Comparison of ENCODE assay signal across 29 cellular contexts in the genomic region with DNA sequence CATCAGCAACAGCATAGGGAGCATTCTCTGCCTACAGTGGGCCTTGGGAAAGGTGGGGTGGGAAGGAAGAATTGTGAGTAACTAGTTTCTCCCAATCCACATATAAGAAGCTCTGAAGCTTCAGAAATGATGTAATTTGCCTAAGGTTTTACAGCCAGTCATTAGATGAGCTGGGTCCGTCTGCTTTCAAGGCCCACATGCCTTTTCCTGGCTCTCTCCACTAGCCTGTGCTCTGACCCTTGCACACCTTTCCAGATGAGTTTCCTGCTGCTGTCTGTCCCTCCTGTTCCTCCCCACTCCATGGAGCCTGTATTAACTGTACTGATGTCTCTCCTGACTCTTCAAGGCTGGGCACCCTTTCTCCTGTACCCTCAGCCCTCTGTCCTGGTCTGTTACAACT. TPM values are rescaled to one million over a fixed set of nuclear protein-coding genes. Genes with fewer than 3 reads are reported as not detected.
"Had no signal": no experiment of that assay in that cellular context is flagged by ENCODE, and none has a peak within 500 bp of the region (broad histone marks: within the 10 kb centered on the region; RNA-seq: fewer than 3 reads in every experiment).

No MANE protein-coding gene starts in this region.

- ATAC-seq: activated CD4-positive, CD25-positive, alpha-beta regulatory T cell treated with anti-CD3 and anti-CD28 coated beads, Interleukin-2, amount 50 U/mL, for 24 hours; left lobe of liver; natural killer cell; right lobe of liver; stimulated activated naive CD8-positive, alpha-beta T cell treated with anti-CD3 and anti-CD28 coated beads, Interleukin-15, Interleukin-2, amounts not matched to agents 100 U/mL and 50 U/mL, for 24 hours; T-helper 17 cell had no signal

- H3K36me3 ChIP-seq: neural progenitor cell, right lobe of liver had no signal

- H3K4me3 Mint-ChIP-seq: activated naive CD4-positive, alpha-beta T cell treated with anti-CD3 and anti-CD28 coated beads for 36 hours; activated naive CD8-positive, alpha-beta T cell treated with anti-CD3 and anti-CD28 coated beads, Interleukin-2, amount 10 ng/mL, durations not matched to agents 7 days and 5 days; activated T-helper 1 cell treated with anti-CD3 and anti-CD28 coated beads, Interleukin-12 subunit alpha, Interleukin-12 subunit beta, Interleukin-2, Interleukin-4 antibody, amounts not matched to agents 30 ng/mL and 10 ng/mL and 1 ng/mL, durations not matched to agents 14 hours and 24 hours and 36 hours; brain; dendritic cell treated with granulocyte-macrophage colony-stimulating factor and Interleukin-4, amounts not matched to agents 40 ng/mL and 50 ng/mL, for 4 days; natural killer cell; neural progenitor cell; T-helper 17 cell; type B pancreatic cell had no signal

- H3K27ac Mint-ChIP-seq: activated naive CD4-positive, alpha-beta T cell treated with anti-CD3 and anti-CD28 coated beads for 36 hours; activated naive CD8-positive, alpha-beta T cell treated with anti-CD3 and anti-CD28 coated beads, Interleukin-2, amount 10 ng/mL, durations not matched to agents 7 days and 5 days; activated T-helper 1 cell treated with anti-CD3 and anti-CD28 coated beads, Interleukin-12 subunit alpha, Interleukin-12 subunit beta, Interleukin-2, Interleukin-4 antibody, amounts not matched to agents 30 ng/mL and 10 ng/mL and 1 ng/mL, durations not matched to agents 14 hours and 24 hours and 36 hours; brain; dendritic cell treated with granulocyte-macrophage colony-stimulating factor and Interleukin-4, amounts not matched to agents 40 ng/mL and 50 ng/mL, for 4 days; natural killer cell; neural progenitor cell; T-helper 17 cell; type B pancreatic cell had no signal

- H3K4me1 Mint-ChIP-seq: brain had no signal

- H3K36me3 Mint-ChIP-seq: natural killer cell had no signal

- DNase-seq: activated CD4-positive, alpha-beta T cell treated with anti-CD3 and anti-CD28 coated beads for 48 hours; activated CD4-positive, alpha-beta T cell treated with anti-CD3 and anti-CD28 coated beads, Interleukin-2, amount 50 U/mL, for 48 hours; activated CD8-positive, alpha-beta memory T cell treated with anti-CD3 and anti-CD28 coated beads for 24 hours; activated effector memory CD4-positive, alpha-beta T cell treated with anti-CD3 and anti-CD28 coated beads, Interleukin-2, amount 50 U/mL, for 16 hours; activated naive CD4-positive, alpha-beta T cell treated with anti-CD3 and anti-CD28 coated beads for 36 hours; activated naive CD8-positive, alpha-beta T cell treated with anti-CD3 and anti-CD28 coated beads, Interleukin-2, amount 10 ng/mL, durations not matched to agents 7 days and 5 days; effector memory CD4-positive, alpha-beta T cell; foreskin fibroblast; kidney glomerular epithelial cell; mammary epithelial cell; natural killer cell; occipital lobe; right lobe of liver; SK-N-SH; stimulated activated CD4-positive, alpha-beta T cell treated with anti-CD3 and anti-CD28 coated beads, Interleukin-12 subunit alpha, Interleukin-12 subunit beta, amount 100 ng/mL, for 4 hours; stimulated activated CD4-positive, alpha-beta T cell treated with anti-CD3 and anti-CD28 coated beads, Interleukin-4, amount 100 ng/mL, for 1 hour; stimulated activated naive CD8-positive, alpha-beta T cell treated with anti-CD3 and anti-CD28 coated beads, Interleukin-15, Interleukin-2, amounts not matched to agents 100 U/mL and 50 U/mL, for 24 hours; T-helper 17 cell; T1000; WERI-Rb-1 had no signal

- H3K27ac ChIP-seq: ascending aorta, neural progenitor cell, right lobe of liver, skin epidermis, WERI-Rb-1 had no signal

- H3K4me1 ChIP-seq: ascending aorta, neural progenitor cell, right lobe of liver had no signal

- H3K4me3 ChIP-seq: ascending aorta, neural progenitor cell, right lobe of liver, skin epidermis had no signal

- H3K27me3 Mint-ChIP-seq: activated naive CD8-positive, alpha-beta T cell treated with anti-CD3 and anti-CD28 coated beads, Interleukin-2, amount 10 ng/mL, durations not matched to agents 7 days and 5 days; dendritic cell treated with granulocyte-macrophage colony-stimulating factor and Interleukin-4, amounts not matched to agents 40 ng/mL and 50 ng/mL, for 4 days had no signal

- H3K9me3 ChIP-seq: ascending aorta, right lobe of liver, SK-N-SH had no signal

- H3K27me3 ChIP-seq: ascending aorta, right lobe of liver had no signal

- H3K9me3 Mint-ChIP-seq: activated naive CD4-positive, alpha-beta T cell treated with anti-CD3 and anti-CD28 coated beads for 36 hours; activated T-helper 1 cell treated with anti-CD3 and anti-CD28 coated beads, Interleukin-12 subunit alpha, Interleukin-12 subunit beta, Interleukin-2, Interleukin-4 antibody, amounts not matched to agents 30 ng/mL and 10 ng/mL and 1 ng/mL, durations not matched to agents 14 hours and 24 hours and 36 hours; brain; natural killer cell; neural progenitor cell had no signal

RNA-seq across cellular contexts. Expression of a gene that starts 6.4 kb away (rescaled TPM):
- polyA plus RNA-seq: mammary epithelial cell had no signal
